1 cellular context compared by ENCODE assay signal in the genomic region with DNA sequence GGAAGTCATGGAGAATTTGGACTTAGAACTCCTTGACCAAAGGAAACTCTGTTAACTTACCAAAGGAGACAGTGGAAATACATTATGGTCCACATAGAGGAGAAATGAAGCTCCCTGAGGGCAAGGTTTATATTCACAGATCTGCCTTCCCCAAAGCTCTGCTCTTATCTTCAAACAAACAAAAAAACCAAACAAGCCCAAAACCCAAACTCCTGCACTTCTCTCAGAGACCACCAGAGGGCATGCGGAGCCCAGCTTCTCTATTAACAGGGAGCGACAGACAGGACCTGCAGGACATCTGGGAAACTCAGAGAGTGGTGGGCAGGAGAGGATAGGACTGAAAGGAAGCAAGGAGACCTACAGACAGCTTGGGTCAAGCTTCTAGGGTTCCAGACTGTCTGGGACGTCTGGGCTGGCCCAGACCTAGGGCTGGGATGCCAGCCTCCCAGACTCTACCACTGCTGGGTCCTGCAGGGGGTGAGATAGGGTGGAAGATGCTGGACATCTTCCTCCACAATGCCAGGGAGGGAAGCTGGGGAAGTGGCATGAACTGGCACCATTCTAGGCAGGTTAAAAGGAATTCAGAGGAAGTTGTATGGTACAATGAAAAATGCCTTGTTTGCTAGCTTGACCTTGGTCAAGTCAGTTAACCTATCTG.
TF ChIP-seq lines count a peak whose summit lies in the region.

No MANE protein-coding gene starts in this region.

TF ChIP-seq in Ishikawa, 13 proteins besides CTCF, POLR2A, EP300 and RAD21 (continued from another document):
- TF ChIP-seq TEAD4 (IDR thresholded peaks at IDR 0.05) (no peak), TCF12 (IDR thresholded peaks at IDR 0.05; ENCODE audit: low read depth) (0 out of 2 replicates have a peak, but pooled peaks have one; percentile 22), TAF1 (IDR thresholded peaks at IDR 0.05; ENCODE audit: low read depth) (no peak)
TF ChIP-seq in Ishikawa: peak in this region for 1.
